Comparison of ENCODE assay signal across 21 cellular contexts in genomic region chr5:64318175-64318574, GRCh38.
A peak's percentile ranks its signal among the peaks of the same experiment; 100 is the strongest.
DNase-seq lines count a peak whose midpoint lies in the region; ATAC-seq, FAIRE-seq and TF ChIP-seq lines count a peak whose summit lies in the region.
"Had no signal": no experiment of that assay in that cellular context is flagged by ENCODE, and none has a peak within 500 bp of the region (broad histone marks: within the 10 kb centered on the region; RNA-seq: fewer than 3 reads in every experiment).

No MANE protein-coding gene starts in this region.

- no peak for FAIRE-seq in GM12878 (lab: Jason Lieb, UNC)
- FAIRE-seq in frontal cortex (lab: Jason Lieb, UNC), result peak; percentile 31
- FAIRE-seq: A549, GM19239, H1, K562 had no signal

- no peak for TF ChIP-seq POLR2A in GM12878 (IDR thresholded peaks at IDR 0.05; ENCODE audit: low read depth, low read length)
- TF ChIP-seq POLR2A in uterus (IDR thresholded peaks at IDR 0.05), result no peak

- no peak overlapping the region for H3K4me3 Mint-ChIP-seq in Calu3 (ENCODE audit: low read depth, unreplicated experiment)
- no peak overlapping the region for H3K4me3 Mint-ChIP-seq in activated CD4-positive, alpha-beta T cell treated with anti-CD3 and anti-CD28 coated beads for 36 hours
- H3K4me3 Mint-ChIP-seq: CD4-positive, alpha-beta memory T cell had no signal

- peak; percentile 37; the same call in 2 of the 3 replicates for ATAC-seq in GM12878
- ATAC-seq in activated CD4-positive, alpha-beta T cell treated with anti-CD3 and anti-CD28 coated beads for 36 hours, result no peak
- ATAC-seq: A549, K562 had no signal

- in situ Hi-C loops in GM12878 (cut with MboI), result no loop called here

- H3K4me1 ChIP-seq in GM12878 (ENCODE audit: control insufficient read depth, insufficient read depth, low read length), result no peaks in the 10 kb centered on the region
- no peaks in the 10 kb centered on the region for H3K4me1 ChIP-seq in smooth muscle cell (ENCODE audit: low read depth)
- H3K4me1 ChIP-seq in uterus, result no peaks in the 10 kb centered on the region
- H3K4me1 ChIP-seq: A549 had no signal

- intact Hi-C loops in Calu3 (cut with micrococcal nuclease; ENCODE audit: unreplicated experiment), result no loop called here
- intact Hi-C loops in GM12878 (cut with micrococcal nuclease; ENCODE audit: unreplicated experiment), result no loop called here
- intact Hi-C loops in activated CD4-positive, alpha-beta T cell treated with anti-CD3 and anti-CD28 coated beads for 36 hours (cut with DNase I, micrococcal nuclease), result no loop called here
- intact Hi-C loops in uterus (cut with DNase I; ENCODE audit: low total_unique reads), result no loop called here

- H3K27me3 ChIP-seq in GM12878 (replicated peaks in 1 of 2; ENCODE audit: control insufficient read depth in 2 of 2, insufficient read depth in 2 of 2, low read length in 1 of 2), result no peaks in the 10 kb centered on the region
- no peaks in the 10 kb centered on the region for H3K27me3 ChIP-seq in smooth muscle cell (ENCODE audit: low read depth)
- no peaks in the 10 kb centered on the region for H3K27me3 ChIP-seq in uterus

- no peaks in the 10 kb centered on the region for H3K79me2 ChIP-seq in GM12878 (ENCODE audit: control insufficient read depth, insufficient read depth, low read length)
- H3K79me2 ChIP-seq in smooth muscle cell (ENCODE audit: low read depth), result no peaks in the 10 kb centered on the region

- BruUV-seq in Calu3 (replicated peaks; lab: Mats Ljungman, UMichigan) (no TSS peak), GM12878 (replicated peaks; lab: Mats Ljungman, UMichigan) (no TSS peak)

- CTCF ChIA-PET in Calu3 (lab: Charles Lee) (no interaction called here), GM12878 (lab: Yijun Ruan, JAX) (no interaction called here)
- CTCF ChIA-PET in activated CD4-positive, alpha-beta T cell treated with anti-CD3 and anti-CD28 coated beads for 36 hours (lab: Charles Lee), result interaction anchor here (0.6 kb wide), 1 partner anchor 1051 kb away, joined by 4 read pairs; no protein-coding TSS in a partner anchor

- no peaks in the 10 kb centered on the region for H4K20me1 ChIP-seq in GM12878 (ENCODE audit: control insufficient read depth, insufficient read depth)
- no peaks in the 10 kb centered on the region for H4K20me1 ChIP-seq in smooth muscle cell (ENCODE audit: low read depth)

- TF ChIP-seq RAD21 in GM12878 (IDR thresholded peaks at IDR 0.05; ENCODE audit: insufficient read depth, low read depth, low read length), result no peak

- H3F3A ChIP-seq in smooth muscle cell (ENCODE audit: low read depth), result no peaks in the 10 kb centered on the region

- no peaks in the 10 kb centered on the region for H3K27me3 Mint-ChIP-seq in Calu3 (ENCODE audit: unreplicated experiment)
- no peaks in the 10 kb centered on the region for H3K27me3 Mint-ChIP-seq in activated CD4-positive, alpha-beta T cell treated with anti-CD3 and anti-CD28 coated beads for 36 hours
- H3K27me3 Mint-ChIP-seq: CD4-positive, alpha-beta memory T cell had no signal

- TF ChIP-seq EP300 in GM12878 (IDR thresholded peaks at IDR 0.05; ENCODE audit: borderline replicate concordance in 1 of 2, control insufficient read depth in 1 of 2, low read depth in 2 of 2, low read length in 2 of 2), result no peak

- no peak for TF ChIP-seq CTCF in Calu3 (IDR thresholded peaks at IDR 0.05; ENCODE audit: unreplicated experiment)
- no peak for TF ChIP-seq CTCF in GM12878 (IDR thresholded peaks at IDR 0.05 in 2 of 3, conservative IDR thresholded peaks at IDR 0.05 in 1 of 3; ENCODE audit: control insufficient read depth in 2 of 3, extremely low read depth in 1 of 3, insufficient read depth in 1 of 3, low read depth in 3 of 3, low read length in 3 of 3)
- TF ChIP-seq CTCF in smooth muscle cell (IDR thresholded peaks at IDR 0.05; ENCODE audit: borderline replicate concordance, insufficient read depth, poor library complexity, severe bottlenecking), result no peak
- no peak for TF ChIP-seq CTCF in uterus (IDR thresholded peaks at IDR 0.05)

- H3K9me3 Mint-ChIP-seq in Calu3 (ENCODE audit: low read depth, unreplicated experiment), result no peaks in the 10 kb centered on the region
- no peaks in the 10 kb centered on the region for H3K9me3 Mint-ChIP-seq in activated CD4-positive, alpha-beta T cell treated with anti-CD3 and anti-CD28 coated beads for 36 hours (ENCODE audit: low read depth)

- no peak overlapping the region for H3K27ac ChIP-seq in GM12878 (ENCODE audit: control insufficient read depth, insufficient read depth)
- no peak overlapping the region for H3K27ac ChIP-seq in smooth muscle cell (ENCODE audit: low read depth)
- no peak overlapping the region for H3K27ac ChIP-seq in uterus
- H3K27ac ChIP-seq: A549 had no signal

- H3K36me3 Mint-ChIP-seq in Calu3 (ENCODE audit: insufficient read depth, unreplicated experiment), result no peaks in the 10 kb centered on the region
- H3K36me3 Mint-ChIP-seq in activated CD4-positive, alpha-beta T cell treated with anti-CD3 and anti-CD28 coated beads for 36 hours (ENCODE audit: low read depth), result no peaks in the 10 kb centered on the region
- H3K36me3 Mint-ChIP-seq: CD4-positive, alpha-beta memory T cell had no signal

- H2AFZ ChIP-seq in GM12878 (ENCODE audit: control insufficient read depth, low read depth, low read length) (no peak overlapping the region), smooth muscle cell (ENCODE audit: low read depth) (no peak overlapping the region)

- no peaks in the 10 kb centered on the region for H3K4me1 Mint-ChIP-seq in Calu3 (ENCODE audit: low read depth, unreplicated experiment)
- no peaks in the 10 kb centered on the region for H3K4me1 Mint-ChIP-seq in activated CD4-positive, alpha-beta T cell treated with anti-CD3 and anti-CD28 coated beads for 36 hours
- H3K4me1 Mint-ChIP-seq: CD4-positive, alpha-beta memory T cell had no signal

- SMC1A ChIA-PET in GM12878 (lab: Charles Lee; ENCODE audit: uncharacterized antibody, unreplicated experiment), result no interaction called here

- POLR2A ChIA-PET in GM12878 (lab: Charles Lee), result no interaction called here
- POLR2A ChIA-PET in activated CD4-positive, alpha-beta T cell treated with anti-CD3 and anti-CD28 coated beads for 36 hours (lab: Charles Lee), result no interaction called here

- H3K9ac ChIP-seq in GM12878 (ENCODE audit: control insufficient read depth, insufficient read depth, low read length), result no peak overlapping the region
- no peak overlapping the region for H3K9ac ChIP-seq in smooth muscle cell (ENCODE audit: low read depth)

- H3K4me2 ChIP-seq in GM12878 (ENCODE audit: control insufficient read depth, insufficient read depth), result no peak overlapping the region
- no peak overlapping the region for H3K4me2 ChIP-seq in smooth muscle cell
- H3K4me2 ChIP-seq: A549 had no signal

- H3K27ac Mint-ChIP-seq in Calu3 (ENCODE audit: unreplicated experiment), result peak overlapping the region; percentile 74
- H3K27ac Mint-ChIP-seq in activated CD4-positive, alpha-beta T cell treated with anti-CD3 and anti-CD28 coated beads for 36 hours, result no peak overlapping the region
- H3K27ac Mint-ChIP-seq: CD4-positive, alpha-beta memory T cell had no signal

- RAD21 ChIA-PET in GM12878 (lab: Charles Lee; ENCODE audit: unreplicated experiment), result no interaction called here

- H3K9me3 ChIP-seq in GM12878 (replicated peaks; ENCODE audit: control insufficient read depth, insufficient read depth, low read length) (no peaks in the 10 kb centered on the region), smooth muscle cell (replicated peaks; ENCODE audit: low read depth) (no peaks in the 10 kb centered on the region), uterus (no peaks in the 10 kb centered on the region)
- H3K9me3 ChIP-seq: A549 had no signal

- DNase-seq in Calu3 (no peak), OCI-M1 (lab: John Stamatoyannopoulos, UW) (peak; percentile 16), GM12878 (ENCODE audit: low read depth, low spot score) (no peak), frontal cortex (ENCODE audit: low spot score in 2 of 2) (no peak), smooth muscle cell (lab: John Stamatoyannopoulos, UW; ENCODE audit: unreplicated experiment) (no peak), DMS 273 treated with DMSO at 0.1 percent for 48 hours (lab: John Stamatoyannopoulos, UW) (no peak), uterus (no peak)
- no peak for DNase-seq in activated CD4-positive, alpha-beta T cell treated with anti-CD3 and anti-CD28 coated beads for 36 hours
- DNase-seq: CD4-positive, alpha-beta memory T cell; GDM1; NCI-H1105 treated with DMSO at 0.1 percent for 48 hours; NCI-H1694; NCI-H2081 treated with DMSO at 0.1 percent for 48 hours; NCI-H446 treated with DMSO at 0.1 percent for 48 hours; NCI-H69; RPMI8226; SIG-M5 had no signal

- H3K36me3 ChIP-seq in GM12878 (ENCODE audit: control insufficient read depth in 2 of 2, insufficient read depth in 2 of 2, low read length in 1 of 2) (no peaks in the 10 kb centered on the region), smooth muscle cell (ENCODE audit: low read depth) (no peaks in the 10 kb centered on the region), uterus (no peaks in the 10 kb centered on the region)

- WGBS in GM12878 (ENCODE audit: insufficient coverage, insufficient replicate concordance, low lambda C conversion rate, missing lambda C conversion rate), result 20% methylated on average over 1 of the region's 1 CpG
- WGBS in smooth muscle cell (ENCODE audit: low lambda C conversion rate), result 86% methylated on average over 1 of the region's 1 CpG

- H3K4me3 ChIP-seq in GM12878 (no peak overlapping the region), smooth muscle cell (no peak overlapping the region), uterus (no peak overlapping the region)
- H3K4me3 ChIP-seq: A549, K562 had no signal

TF ChIP-seq in GM12878, 131 proteins besides CTCF, POLR2A, EP300 and RAD21:
- TF ChIP-seq CREM (IDR thresholded peaks at IDR 0.05; ENCODE audit: low read depth) (no peak), RELB (IDR thresholded peaks at IDR 0.05; ENCODE audit: low read depth) (no peak)
